ENCODE assay signal across 8 cellular contexts in genomic region chr11:65027213-65028067, GRCh38. TPM values are rescaled to one million over a fixed set of nuclear protein-coding genes. Genes with fewer than 3 reads are reported as not detected.
A peak's percentile ranks its signal among the peaks of the same experiment; 100 is the strongest.
DNase-seq lines count a peak whose midpoint lies in the region; ATAC-seq, FAIRE-seq and TF ChIP-seq lines count a peak whose summit lies in the region.

Gene SNX15, plus strand, starts transcription at chr11:65027439. Its CDS starts 99 bp downstream, at chr11:65027538.

- POLR2A ChIA-PET in T-cell (lab: Charles Lee), result no interaction called here

- peaks cover 6 to 16% of the 10 kb centered on the region in 2 donors for H3K4me1 ChIP-seq in adrenal gland (replicated peaks in 1 of 2)

- ATAC-seq in HG02852 (IDR thresholded peaks at IDR 0.05; ENCODE audit: unreplicated experiment), result peak; percentile 86
- peak; percentile 91 to 94 (median 91) for ATAC-seq in T-cell (replicated peaks in 1 of 4)
- peak; percentile 98 to 99 for ATAC-seq in left cardiac atrium

- TF ChIP-seq CTCF in adrenal gland (IDR thresholded peaks at IDR 0.05) (peak; percentile 68 to 90 (median 78)), progenitor cell of endocrine pancreas (IDR thresholded peaks at IDR 0.05; ENCODE audit: unreplicated experiment) (peak; percentile 89)

- H3K27ac Mint-ChIP-seq in T-cell (peak within 1 kb of the TSS; percentile 90 to 91), progenitor cell of endocrine pancreas (peak within 1 kb of the TSS; percentile 93)

- peak within 1 kb of the TSS in 3 of 4 donors; percentile 53 to 70 (median 64) for H3K4me3 ChIP-seq in adrenal gland

- TF ChIP-seq POLR2A in GM12892 (IDR thresholded peaks at IDR 0.05; ENCODE audit: low read depth, low read length) (no peak), adrenal gland (IDR thresholded peaks at IDR 0.05) (peak; percentile 71 to 80)

- peaks cover 19 to 24% (median 21%) of the 10 kb centered on the region in 3 donors for H3K4me1 Mint-ChIP-seq in T-cell
- H3K4me1 Mint-ChIP-seq in progenitor cell of endocrine pancreas (ENCODE audit: low read depth), result peaks cover 16% of the 10 kb centered on the region

- H3K9me3 ChIP-seq in adrenal gland (replicated peaks in 1 of 3), result no peaks in the 10 kb centered on the region

- no peaks in the 10 kb centered on the region for H3K27me3 ChIP-seq in adrenal gland

- peaks cover 0 to 7% of the 10 kb centered on the region in 2 donors for H3K36me3 ChIP-seq in adrenal gland (replicated peaks in 1 of 2)

- CTCF ChIA-PET in T-cell (lab: Charles Lee), result interaction anchor here in 1 of 2 donors (0.8 to 0.9 kb wide), 3 partner anchors 13 to 302 kb away, joined by 3 read pairs; partner anchors contain the start of gene ARL2

- intact Hi-C loops in adrenal gland (cut with DNase I), result loop anchor here in 1 of 2 donors (10.0 kb wide), 1 partner anchor 103 kb away; the partner anchor contains the start of gene PPP2R5B
- intact Hi-C loops in left cardiac atrium (cut with DNase I), result no loop called here

- H3K36me3 Mint-ChIP-seq in T-cell (no peaks in the 10 kb centered on the region), progenitor cell of endocrine pancreas (ENCODE audit: insufficient read depth) (no peaks in the 10 kb centered on the region)

- DNase-seq in GM12892 (ENCODE audit: insufficient read length) (peak; percentile 91), NCI-H1436 treated with DMSO at 0.1 percent for 48 hours (lab: John Stamatoyannopoulos, UW) (peak; percentile 86), T-cell (peak; percentile 72 to 92 (median 85)), adrenal gland (peak; percentile 91 to 97 (median 95)), left cardiac atrium (peak; percentile 93), progenitor cell of endocrine pancreas (ENCODE audit: low spot score, unreplicated experiment) (peak; percentile 83), ureter (ENCODE audit: low spot score) (peak; percentile 96)

- H3K4me3 Mint-ChIP-seq in T-cell, result peak within 1 kb of the TSS; percentile 68 to 86 (median 83)
- peak within 1 kb of the TSS; percentile 82 for H3K4me3 Mint-ChIP-seq in progenitor cell of endocrine pancreas (ENCODE audit: low read depth)

- H3K9me3 Mint-ChIP-seq in T-cell (no peaks in the 10 kb centered on the region), progenitor cell of endocrine pancreas (ENCODE audit: low read depth) (no peaks in the 10 kb centered on the region)

- H3K27me3 Mint-ChIP-seq in T-cell, result no peaks in the 10 kb centered on the region
- no peaks in the 10 kb centered on the region for H3K27me3 Mint-ChIP-seq in progenitor cell of endocrine pancreas

- peak; percentile 96 for FAIRE-seq in GM12892 (lab: Jason Lieb, UNC)

- WGBS in adrenal gland, 4 donors, result 0 to 1% (median 1%) methylated on average over 22 to 51 of the region's 51 CpGs

- peak within 1 kb of the TSS; percentile 75 to 96 (median 85) for H3K27ac ChIP-seq in adrenal gland

RNA-seq across cellular contexts. Expression of gene SNX15, which starts in this region (rescaled TPM):
- 10.8 TPM for polyA plus RNA-seq in GM12892 (2012; ENCODE audit: missing spikeins)
- total RNA-seq in T-cell, result 10 to 100 TPM; 19.6 to 28.6 (median 25.4) TPM
- total RNA-seq in adrenal gland, result 10 to 100 TPM; 21.2 to 35.9 (median 23.4) TPM
- polyA plus RNA-seq in adrenal gland, result 10 to 100 TPM; 16.4 to 22.0 (median 18.7) TPM
- 10 to 100 TPM; 17.2 to 20.1 TPM for total RNA-seq in left cardiac atrium
- total RNA-seq in progenitor cell of endocrine pancreas, result 33.0 and 34.5 TPM in 2 replicates
- total RNA-seq in ureter, result 17.6 TPM

Comparison
In these comparisons a context has a peak if more than half of its experiments do, and no peak if none do; other contexts are left out.
1. Peak in every context shown above with its lines: DNase-seq, ATAC-seq, H3K4me3 ChIP-seq and H3K27ac ChIP-seq.